Comparison of ENCODE assay signal across 12 cellular contexts in genomic region chr19:46371371-46371901, GRCh38. TPM values are rescaled to one million over a fixed set of nuclear protein-coding genes. Genes with fewer than 3 reads are reported as not detected.
DNase-seq lines count a peak whose midpoint lies in the region; ATAC-seq and TF ChIP-seq lines count a peak whose summit lies in the region.
"Had no signal": no experiment of that assay in that cellular context is flagged by ENCODE, and none has a peak within 500 bp of the region (broad histone marks: within the 10 kb centered on the region; RNA-seq: fewer than 3 reads in every experiment).

No MANE protein-coding gene starts in this region.

- no peaks in the 10 kb centered on the region for H3K27me3 Mint-ChIP-seq in nephron (ENCODE audit: low read depth)
- H3K27me3 Mint-ChIP-seq: naive B cell had no signal

- peak; percentile 21 to 39 for ATAC-seq in activated CD4-positive, CD25-positive, alpha-beta regulatory T cell treated with anti-CD3 and anti-CD28 coated beads, Interleukin-2, amount 50 U/mL, for 24 hours
- ATAC-seq in GM19463 (IDR thresholded peaks at IDR 0.05; ENCODE audit: unreplicated experiment) (no peak), GM19351 (IDR thresholded peaks at IDR 0.05; ENCODE audit: unreplicated experiment) (no peak)

- H3K27me3 ChIP-seq in SJSA1 (replicated peaks), result no peaks in the 10 kb centered on the region
- H3K27me3 ChIP-seq: colonic mucosa had no signal

- no peak overlapping the region; the same call in 1 of the 2 replicates for H3K27ac ChIP-seq in SJSA1
- H3K27ac ChIP-seq: colonic mucosa had no signal

- H3K4me1 Mint-ChIP-seq in nephron, result peaks cover 20% of the 10 kb centered on the region

- no peak for DNase-seq in activated CD4-positive, CD25-positive, alpha-beta regulatory T cell (lab: John Stamatoyannopoulos, UW)
- DNase-seq in SJSA1 (ENCODE audit: low read depth in 1 of 2, low spot score in 2 of 2) (peak; percentile 38 to 66), dermis blood vessel endothelial cell (peak; percentile 68), amniotic stem cell (lab: John Stamatoyannopoulos, UW) (no peak)
- DNase-seq: colonic mucosa, naive B cell, NCI-H446 treated with DMSO at 0.1 percent for 48 hours, SHP77 had no signal

- H3K9me3 Mint-ChIP-seq in nephron, result no peaks in the 10 kb centered on the region
- H3K9me3 Mint-ChIP-seq: naive B cell had no signal

- TF ChIP-seq CTCF in nephron (IDR thresholded peaks at IDR 0.05; ENCODE audit: unreplicated experiment in 3 of 3), result no peak

- peaks cover 49% of the 10 kb centered on the region for H3K4me1 ChIP-seq in SJSA1 (replicated peaks)

- peaks cover 36% of the 10 kb centered on the region for H3K36me3 Mint-ChIP-seq in nephron (ENCODE audit: low read depth)
- H3K36me3 Mint-ChIP-seq: naive B cell had no signal

- H3K27ac Mint-ChIP-seq in nephron, result peak overlapping the region in 2 of 3 experiments; percentile 6 to 57

- H3K9me3 ChIP-seq in SJSA1 (replicated peaks), result no peaks in the 10 kb centered on the region
- H3K9me3 ChIP-seq: colonic mucosa had no signal

- H3K4me3 ChIP-seq in SJSA1, result no peak overlapping the region
- H3K4me3 ChIP-seq: colonic mucosa had no signal

- peaks cover 59% of the 10 kb centered on the region for H3K36me3 ChIP-seq in SJSA1

- H3K4me3 Mint-ChIP-seq in nephron, result no peak overlapping the region
- H3K4me3 Mint-ChIP-seq: naive B cell had no signal

RNA-seq across cellular contexts. Expression of gene PPP5C, which starts 24.5 kb away (rescaled TPM):
- 77.3 and 79.9 TPM in 2 replicates for total RNA-seq in SJSA1 (2014; rRNA removed; shearing (Covaris generic))
- total RNA-seq in dermis blood vessel endothelial cell, result 88.8 and 113 TPM in 2 replicates

RNA-seq across cellular contexts. Expression of gene CCDC8, which starts 41.9 kb away (rescaled TPM):
- 12.5 and 18.6 TPM in 2 replicates for total RNA-seq in SJSA1 (2014; rRNA removed; shearing (Covaris generic))
- 0.56 and 0.68 TPM in 2 replicates for total RNA-seq in dermis blood vessel endothelial cell

RNA-seq across cellular contexts. Expression of gene PNMA8C, which starts 57.3 kb away (rescaled TPM):
- total RNA-seq in SJSA1 (2014; rRNA removed; shearing (Covaris generic)), result not detected in 2 replicates
- not detected in 2 replicates for total RNA-seq in dermis blood vessel endothelial cell

Comparison
In these comparisons a context has a peak if more than half of its experiments do, and no peak if none do; other contexts are left out.
1. ATAC-seq: peak in activated CD4-positive, CD25-positive, alpha-beta regulatory T cell treated with anti-CD3 and anti-CD28 coated beads, Interleukin-2, amount 50 U/mL, for 24 hours (2 of 2); none in GM19463 (single experiment) and GM19351 (single experiment).
2. DNase-seq: peak in SJSA1 (2 of 2) and dermis blood vessel endothelial cell (single experiment); none in activated CD4-positive, CD25-positive, alpha-beta regulatory T cell (0 of 4) and amniotic stem cell (single experiment).